1 cellular context compared by ENCODE assay signal in genomic region chr16:25126820-25127232, GRCh38.
TF ChIP-seq lines count a peak whose summit lies in the region.

No MANE protein-coding gene starts in this region.

TF ChIP-seq in HEK293, 187 proteins besides CTCF, POLR2A, EP300 and RAD21 (continued from another document and continues in another):
- 0 out of 2 replicates have a peak, but pooled peaks have one; percentile 18 for TF ChIP-seq PRDM6 (tag by site-specific recombination; IDR thresholded peaks at IDR 0.05)
- TF ChIP-seq ZNF148 (tag by site-specific recombination; IDR thresholded peaks at IDR 0.05; ENCODE audit: borderline replicate concordance) = no peak
- no peak for TF ChIP-seq ZNF843 (tag by site-specific recombination; IDR thresholded peaks at IDR 0.05)
- TF ChIP-seq, protein P1, sequence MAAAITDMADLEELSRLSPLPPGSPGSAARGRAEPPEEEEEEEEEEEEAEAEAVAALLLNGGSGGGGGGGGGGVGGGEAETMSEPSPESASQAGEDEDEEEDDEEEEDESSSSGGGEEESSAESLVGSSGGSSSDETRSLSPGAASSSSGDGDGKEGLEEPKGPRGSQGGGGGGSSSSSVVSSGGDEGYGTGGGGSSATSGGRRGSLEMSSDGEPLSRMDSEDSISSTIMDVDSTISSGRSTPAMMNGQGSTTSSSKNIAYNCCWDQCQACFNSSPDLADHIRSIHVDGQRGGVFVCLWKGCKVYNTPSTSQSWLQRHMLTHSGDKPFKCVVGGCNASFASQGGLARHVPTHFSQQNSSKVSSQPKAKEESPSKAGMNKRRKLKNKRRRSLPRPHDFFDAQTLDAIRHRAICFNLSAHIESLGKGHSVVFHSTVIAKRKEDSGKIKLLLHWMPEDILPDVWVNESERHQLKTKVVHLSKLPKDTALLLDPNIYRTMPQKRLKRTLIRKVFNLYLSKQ (tag by site-specific recombination; IDR thresholded peaks at IDR 0.05; ENCODE audit: borderline replicate concordance) = no peak
- no peak for TF ChIP-seq ZNF398 (tag by site-specific recombination; IDR thresholded peaks at IDR 0.05)
- TF ChIP-seq, protein P2, sequence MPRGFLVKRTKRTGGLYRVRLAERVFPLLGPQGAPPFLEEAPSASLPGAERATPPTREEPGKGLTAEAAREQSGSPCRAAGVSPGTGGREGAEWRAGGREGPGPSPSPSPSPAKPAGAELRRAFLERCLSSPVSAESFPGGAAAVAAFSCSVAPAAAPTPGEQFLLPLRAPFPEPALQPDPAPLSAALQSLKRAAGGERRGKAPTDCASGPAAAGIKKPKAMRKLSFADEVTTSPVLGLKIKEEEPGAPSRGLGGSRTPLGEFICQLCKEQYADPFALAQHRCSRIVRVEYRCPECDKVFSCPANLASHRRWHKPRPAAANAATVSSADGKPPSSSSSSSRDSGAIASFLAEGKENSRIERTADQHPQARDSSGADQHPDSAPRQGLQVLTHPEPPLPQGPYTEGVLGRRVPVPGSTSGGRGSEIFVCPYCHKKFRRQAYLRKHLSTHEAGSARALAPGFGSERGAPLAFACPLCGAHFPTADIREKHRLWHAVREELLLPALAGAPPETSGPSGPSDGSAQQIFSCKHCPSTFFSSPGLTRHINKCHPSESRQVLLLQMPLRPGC (tag by site-specific recombination; IDR thresholded peaks at IDR 0.05) = no peak
- TF ChIP-seq ZFP69B (tag by site-specific recombination; IDR thresholded peaks at IDR 0.05) = 0 out of 2 replicates have a peak, but pooled peaks have one; percentile 26
- no peak for TF ChIP-seq ZNF558 (tag by site-specific recombination; IDR thresholded peaks at IDR 0.05)
- no peak for TF ChIP-seq ZNF701 (tag by site-specific recombination; IDR thresholded peaks at IDR 0.05)
- TF ChIP-seq, protein P3, sequence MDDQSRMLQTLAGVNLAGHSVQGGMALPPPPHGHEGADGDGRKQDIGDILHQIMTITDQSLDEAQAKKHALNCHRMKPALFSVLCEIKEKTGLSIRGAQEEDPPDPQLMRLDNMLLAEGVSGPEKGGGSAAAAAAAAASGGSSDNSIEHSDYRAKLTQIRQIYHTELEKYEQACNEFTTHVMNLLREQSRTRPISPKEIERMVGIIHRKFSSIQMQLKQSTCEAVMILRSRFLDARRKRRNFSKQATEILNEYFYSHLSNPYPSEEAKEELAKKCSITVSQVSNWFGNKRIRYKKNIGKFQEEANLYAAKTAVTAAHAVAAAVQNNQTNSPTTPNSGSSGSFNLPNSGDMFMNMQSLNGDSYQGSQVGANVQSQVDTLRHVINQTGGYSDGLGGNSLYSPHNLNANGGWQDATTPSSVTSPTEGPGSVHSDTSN (CRISPR knock-in tag; IDR thresholded peaks at IDR 0.05) = no peak
- TF ChIP-seq, protein P4, sequence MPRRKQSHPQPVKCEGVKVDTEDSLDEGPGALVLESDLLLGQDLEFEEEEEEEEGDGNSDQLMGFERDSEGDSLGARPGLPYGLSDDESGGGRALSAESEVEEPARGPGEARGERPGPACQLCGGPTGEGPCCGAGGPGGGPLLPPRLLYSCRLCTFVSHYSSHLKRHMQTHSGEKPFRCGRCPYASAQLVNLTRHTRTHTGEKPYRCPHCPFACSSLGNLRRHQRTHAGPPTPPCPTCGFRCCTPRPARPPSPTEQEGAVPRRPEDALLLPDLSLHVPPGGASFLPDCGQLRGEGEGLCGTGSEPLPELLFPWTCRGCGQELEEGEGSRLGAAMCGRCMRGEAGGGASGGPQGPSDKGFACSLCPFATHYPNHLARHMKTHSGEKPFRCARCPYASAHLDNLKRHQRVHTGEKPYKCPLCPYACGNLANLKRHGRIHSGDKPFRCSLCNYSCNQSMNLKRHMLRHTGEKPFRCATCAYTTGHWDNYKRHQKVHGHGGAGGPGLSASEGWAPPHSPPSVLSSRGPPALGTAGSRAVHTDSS (tag by site-specific recombination; IDR thresholded peaks at IDR 0.05) = no peak
- no peak for TF ChIP-seq ZNF292 (tag by site-specific recombination; IDR thresholded peaks at IDR 0.05; ENCODE audit: borderline replicate concordance, low read depth)
- peak; percentile 45; the same call in 1 of the 2 replicates for TF ChIP-seq ZNF366 (tag by site-specific recombination; conservative IDR thresholded peaks at IDR 0.05)
- TF ChIP-seq ZNF10 (tag by site-specific recombination; IDR thresholded peaks at IDR 0.05) = peak; percentile 26; the same call in 1 of the 2 replicates
- TF ChIP-seq KLF9 (tag by site-specific recombination; IDR thresholded peaks at IDR 0.05; ENCODE audit: low read depth) = peak; percentile 46
- no peak for TF ChIP-seq HOXD13 (CRISPR knock-in tag; IDR thresholded peaks at IDR 0.05; ENCODE audit: borderline replicate concordance)
- TF ChIP-seq, protein P5, sequence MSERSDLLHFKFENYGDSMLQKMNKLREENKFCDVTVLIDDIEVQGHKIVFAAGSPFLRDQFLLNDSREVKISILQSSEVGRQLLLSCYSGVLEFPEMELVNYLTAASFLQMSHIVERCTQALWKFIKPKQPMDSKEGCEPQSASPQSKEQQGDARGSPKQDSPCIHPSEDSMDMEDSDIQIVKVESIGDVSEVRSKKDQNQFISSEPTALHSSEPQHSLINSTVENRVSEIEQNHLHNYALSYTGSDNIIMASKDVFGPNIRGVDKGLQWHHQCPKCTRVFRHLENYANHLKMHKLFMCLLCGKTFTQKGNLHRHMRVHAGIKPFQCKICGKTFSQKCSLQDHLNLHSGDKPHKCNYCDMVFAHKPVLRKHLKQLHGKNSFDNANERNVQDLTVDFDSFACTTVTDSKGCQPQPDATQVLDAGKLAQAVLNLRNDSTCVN (tag by site-specific recombination; optimal IDR thresholded peaks at IDR 0.05) = no peak
- peak; percentile 95 for TF ChIP-seq GFI1B (tag by site-specific recombination; IDR thresholded peaks at IDR 0.05)
- TF ChIP-seq MZF1 (tag by site-specific recombination; IDR thresholded peaks at IDR 0.05; ENCODE audit: borderline replicate concordance) = no peak
- TF ChIP-seq ZNF239 (tag by site-specific recombination; IDR thresholded peaks at IDR 0.05) = no peak
- TF ChIP-seq PRDM1 (tag by site-specific recombination; IDR thresholded peaks at IDR 0.05) = peak; percentile 85
- TF ChIP-seq REPIN1 (tag by site-specific recombination; IDR thresholded peaks at IDR 0.05; ENCODE audit: low read depth) = no peak
- no peak for TF ChIP-seq ZNF121 (tag by site-specific recombination; IDR thresholded peaks at IDR 0.05)
- TF ChIP-seq TRIM28 (IDR thresholded peaks at IDR 0.05; ENCODE audit: borderline replicate concordance, low read length) = 0 out of 2 replicates have a peak, but pooled peaks have one; percentile 48
- TF ChIP-seq YY1 (tag by site-specific recombination; IDR thresholded peaks at IDR 0.05) = no peak
- TF ChIP-seq ZNF133 (tag by site-specific recombination; IDR thresholded peaks at IDR 0.05) = no peak
- TF ChIP-seq ZNF560 (tag by site-specific recombination; IDR thresholded peaks at IDR 0.05; ENCODE audit: borderline replicate concordance) = no peak
- TF ChIP-seq ZNF302 (tag by site-specific recombination; IDR thresholded peaks at IDR 0.05; ENCODE audit: low read depth) = no peak
- TF ChIP-seq ZNF2 (tag by site-specific recombination; IDR thresholded peaks at IDR 0.05) = peak; percentile 44; the same call in 1 of the 2 replicates
- no peak for TF ChIP-seq BCL11A (tag by site-specific recombination; IDR thresholded peaks at IDR 0.05; ENCODE audit: low read depth)
- TF ChIP-seq, protein P6, sequence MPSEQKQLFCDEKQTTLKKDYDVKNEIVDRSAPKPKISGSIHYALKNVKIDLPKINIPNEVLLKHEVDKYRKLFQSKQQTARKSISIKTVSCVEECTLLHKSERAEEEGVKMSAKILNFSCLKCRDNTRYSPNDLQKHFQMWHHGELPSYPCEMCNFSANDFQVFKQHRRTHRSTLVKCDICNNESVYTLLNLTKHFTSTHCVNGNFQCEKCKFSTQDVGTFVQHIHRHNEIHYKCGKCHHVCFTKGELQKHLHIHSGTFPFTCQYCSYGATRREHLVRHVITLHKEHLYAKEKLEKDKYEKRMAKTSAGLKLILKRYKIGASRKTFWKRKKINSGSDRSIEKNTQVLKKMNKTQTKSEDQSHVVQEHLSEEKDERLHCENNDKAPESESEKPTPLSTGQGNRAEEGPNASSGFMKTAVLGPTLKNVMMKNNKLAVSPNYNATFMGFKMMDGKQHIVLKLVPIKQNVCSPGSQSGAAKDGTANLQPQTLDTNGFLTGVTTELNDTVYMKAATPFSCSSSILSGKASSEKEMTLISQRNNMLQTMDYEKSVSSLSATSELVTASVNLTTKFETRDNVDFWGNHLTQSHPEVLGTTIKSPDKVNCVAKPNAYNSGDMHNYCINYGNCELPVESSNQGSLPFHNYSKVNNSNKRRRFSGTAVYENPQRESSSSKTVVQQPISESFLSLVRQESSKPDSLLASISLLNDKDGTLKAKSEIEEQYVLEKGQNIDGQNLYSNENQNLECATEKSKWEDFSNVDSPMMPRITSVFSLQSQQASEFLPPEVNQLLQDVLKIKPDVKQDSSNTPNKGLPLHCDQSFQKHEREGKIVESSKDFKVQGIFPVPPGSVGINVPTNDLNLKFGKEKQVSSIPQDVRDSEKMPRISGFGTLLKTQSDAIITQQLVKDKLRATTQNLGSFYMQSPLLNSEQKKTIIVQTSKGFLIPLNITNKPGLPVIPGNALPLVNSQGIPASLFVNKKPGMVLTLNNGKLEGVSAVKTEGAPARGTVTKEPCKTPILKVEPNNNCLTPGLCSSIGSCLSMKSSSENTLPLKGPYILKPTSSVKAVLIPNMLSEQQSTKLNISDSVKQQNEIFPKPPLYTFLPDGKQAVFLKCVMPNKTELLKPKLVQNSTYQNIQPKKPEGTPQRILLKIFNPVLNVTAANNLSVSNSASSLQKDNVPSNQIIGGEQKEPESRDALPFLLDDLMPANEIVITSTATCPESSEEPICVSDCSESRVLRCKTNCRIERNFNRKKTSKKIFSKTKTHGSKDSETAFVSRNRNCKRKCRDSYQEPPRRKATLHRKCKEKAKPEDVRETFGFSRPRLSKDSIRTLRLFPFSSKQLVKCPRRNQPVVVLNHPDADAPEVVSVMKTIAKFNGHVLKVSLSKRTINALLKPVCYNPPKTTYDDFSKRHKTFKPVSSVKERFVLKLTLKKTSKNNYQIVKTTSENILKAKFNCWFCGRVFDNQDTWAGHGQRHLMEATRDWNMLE (tag by site-specific recombination; conservative IDR thresholded peaks at IDR 0.05; ENCODE audit: low read depth) = no peak
- no peak for TF ChIP-seq GLIS2 (tag by site-specific recombination; IDR thresholded peaks at IDR 0.05)
- TF ChIP-seq ZNF791 (tag by site-specific recombination; IDR thresholded peaks at IDR 0.05) = no peak
- no peak for TF ChIP-seq ZNF23 (tag by site-specific recombination; IDR thresholded peaks at IDR 0.05; ENCODE audit: borderline replicate concordance)
- no peak for TF ChIP-seq ZXDB (tag by site-specific recombination; IDR thresholded peaks at IDR 0.05)
- peak; percentile 46 for TF ChIP-seq IKZF3 (tag by site-specific recombination; IDR thresholded peaks at IDR 0.05)
- no peak for TF ChIP-seq ZNF544 (tag by site-specific recombination; IDR thresholded peaks at IDR 0.05)
- no peak for TF ChIP-seq YY2 (tag by site-specific recombination; IDR thresholded peaks at IDR 0.05)
- peak; percentile 87 for TF ChIP-seq ZNF654 (tag by site-specific recombination; IDR thresholded peaks at IDR 0.05; ENCODE audit: low read depth)
- peak; percentile 66 for TF ChIP-seq SP7 (tag by site-specific recombination; IDR thresholded peaks at IDR 0.05)
- TF ChIP-seq, protein P7, sequence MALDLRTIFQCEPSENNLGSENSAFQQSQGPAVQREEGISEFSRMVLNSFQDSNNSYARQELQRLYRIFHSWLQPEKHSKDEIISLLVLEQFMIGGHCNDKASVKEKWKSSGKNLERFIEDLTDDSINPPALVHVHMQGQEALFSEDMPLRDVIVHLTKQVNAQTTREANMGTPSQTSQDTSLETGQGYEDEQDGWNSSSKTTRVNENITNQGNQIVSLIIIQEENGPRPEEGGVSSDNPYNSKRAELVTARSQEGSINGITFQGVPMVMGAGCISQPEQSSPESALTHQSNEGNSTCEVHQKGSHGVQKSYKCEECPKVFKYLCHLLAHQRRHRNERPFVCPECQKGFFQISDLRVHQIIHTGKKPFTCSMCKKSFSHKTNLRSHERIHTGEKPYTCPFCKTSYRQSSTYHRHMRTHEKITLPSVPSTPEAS (tag by site-specific recombination; IDR thresholded peaks at IDR 0.05) = peak; percentile 53; the same call in 1 of the 2 replicates
